ENCODE assay signal across 18 cellular contexts in the genomic region with DNA sequence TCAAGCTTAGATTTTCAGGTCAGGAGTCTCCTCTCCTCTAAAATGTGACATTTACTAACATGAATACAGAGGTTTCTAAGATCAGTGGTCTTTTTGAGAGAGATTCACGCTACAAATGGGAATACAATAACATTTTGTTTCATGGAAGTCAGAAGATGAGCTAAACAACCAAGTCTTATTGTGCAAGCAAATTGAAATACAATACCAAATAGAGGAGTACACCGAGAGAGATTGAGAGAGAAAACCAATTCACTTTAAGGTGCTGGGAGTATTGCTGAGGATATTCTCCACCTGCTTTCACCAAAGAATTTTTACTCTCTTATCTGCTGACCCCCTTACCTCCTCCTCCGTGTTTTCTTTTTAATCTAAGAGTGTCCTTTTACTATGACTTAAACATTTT. TPM values are rescaled to one million over a fixed set of nuclear protein-coding genes. Genes with fewer than 3 reads are reported as not detected.
"Had no signal": no experiment of that assay in that cellular context is flagged by ENCODE, and none has a peak within 500 bp of the region (broad histone marks: within the 10 kb centered on the region; RNA-seq: fewer than 3 reads in every experiment).

No MANE protein-coding gene starts in this region.

- H3K4me1 ChIP-seq: ascending aorta had no signal

- H3K4me3 Mint-ChIP-seq: activated B cell treated with CpG ODN at 0.5 μM for 24 hours; activated CD4-positive, alpha-beta memory T cell treated with anti-CD3 and anti-CD28 coated beads, Interleukin-2, amount 10 ng/mL, durations not matched to agents 7 days and 5 days; activated naive CD4-positive, alpha-beta T cell treated with anti-CD3 and anti-CD28 coated beads, Interleukin-2, amount 10 ng/mL, durations not matched to agents 7 days and 5 days; activated T-cell treated with anti-CD3 and anti-CD28 coated beads, Interleukin-2, amount 50 U/mL, for 4 hours; mesothelial cell of epicardium; nephron had no signal

- H3K27me3 ChIP-seq: ascending aorta, thyroid gland had no signal

- H3K4me3 ChIP-seq: ascending aorta, lung, SK-N-MC, thyroid gland had no signal

- FAIRE-seq: islet of Langerhans, TTC549 had no signal

- DNase-seq: activated B cell treated with CpG ODN at 0.5 μM for 24 hours; activated CD4-positive, alpha-beta memory T cell treated with anti-CD3 and anti-CD28 coated beads, Interleukin-2, amount 10 ng/mL, durations not matched to agents 7 days and 5 days; activated CD4-positive, alpha-beta T cell treated with anti-CD3 and anti-CD28 coated beads for 48 hours; activated naive CD4-positive, alpha-beta T cell treated with anti-CD3 and anti-CD28 coated beads, Interleukin-2, amount 10 ng/mL, durations not matched to agents 7 days and 5 days; activated T-cell treated with anti-CD3 and anti-CD28 coated beads, Interleukin-2, amount 50 U/mL, for 4 hours; effector CD8-positive, alpha-beta T cell; glutamatergic neuron; nucleus accumbens; posterior cingulate gyrus; thyroid gland had no signal

- ATAC-seq: activated T-cell treated with anti-CD3 and anti-CD28 coated beads, Interleukin-2, amount 50 U/mL, for 4 hours; esophagus mucosa had no signal

- H3K9me3 Mint-ChIP-seq: activated B cell treated with CpG ODN at 0.5 μM for 24 hours; activated CD4-positive, alpha-beta memory T cell treated with anti-CD3 and anti-CD28 coated beads, Interleukin-2, amount 10 ng/mL, durations not matched to agents 7 days and 5 days; activated naive CD4-positive, alpha-beta T cell treated with anti-CD3 and anti-CD28 coated beads, Interleukin-2, amount 10 ng/mL, durations not matched to agents 7 days and 5 days; activated T-cell treated with anti-CD3 and anti-CD28 coated beads, Interleukin-2, amount 50 U/mL, for 4 hours; mesothelial cell of epicardium; nephron had no signal

- H3K27ac ChIP-seq: ascending aorta, SK-N-MC had no signal

- H3K27me3 Mint-ChIP-seq: activated B cell treated with CpG ODN at 0.5 μM for 24 hours; activated CD4-positive, alpha-beta memory T cell treated with anti-CD3 and anti-CD28 coated beads, Interleukin-2, amount 10 ng/mL, durations not matched to agents 7 days and 5 days; activated naive CD4-positive, alpha-beta T cell treated with anti-CD3 and anti-CD28 coated beads, Interleukin-2, amount 10 ng/mL, durations not matched to agents 7 days and 5 days had no signal

- H3K9me3 ChIP-seq: ascending aorta, thyroid gland had no signal

- H3K27ac Mint-ChIP-seq: activated B cell treated with CpG ODN at 0.5 μM for 24 hours; activated CD4-positive, alpha-beta memory T cell treated with anti-CD3 and anti-CD28 coated beads, Interleukin-2, amount 10 ng/mL, durations not matched to agents 7 days and 5 days; activated naive CD4-positive, alpha-beta T cell treated with anti-CD3 and anti-CD28 coated beads, Interleukin-2, amount 10 ng/mL, durations not matched to agents 7 days and 5 days; mesothelial cell of epicardium; nephron had no signal

RNA-seq across cellular contexts. Expression of a gene that starts 21.4 kb away (rescaled TPM):
- total RNA-seq: activated B cell treated with CpG ODN at 0.5 μM for 24 hours had no signal
